In the genomic region with DNA sequence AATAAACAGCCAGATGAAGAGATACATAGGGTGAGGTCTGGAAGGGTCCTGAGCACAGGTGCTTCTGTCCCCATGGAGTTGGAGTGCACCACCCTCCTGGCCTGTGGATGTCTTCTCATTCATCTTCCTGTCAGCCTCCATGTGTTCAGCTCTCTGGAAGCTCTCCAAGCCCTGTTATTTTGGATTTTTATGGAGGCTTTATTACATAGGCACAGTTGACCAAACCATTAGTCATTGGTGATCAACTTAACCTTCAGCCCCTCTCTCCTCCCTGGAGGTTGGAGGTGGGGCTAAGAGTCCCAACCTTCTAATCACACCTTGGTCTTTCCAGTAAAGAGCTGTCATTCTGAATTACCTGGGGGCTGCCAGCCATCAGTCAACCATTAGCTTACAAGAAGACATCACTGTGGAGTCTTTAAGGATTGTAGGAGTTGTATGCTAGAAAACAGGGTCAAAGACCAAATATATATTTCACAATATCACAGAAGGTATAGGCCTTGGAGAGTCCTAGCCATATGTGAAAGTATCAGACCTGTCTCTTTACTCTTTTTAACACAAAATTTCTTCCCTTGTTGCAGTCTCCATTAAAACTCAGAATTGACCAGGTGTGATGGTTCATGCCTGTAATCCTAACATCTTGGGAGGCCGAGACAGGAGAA, we compare ENCODE assay signal across 18 cellular contexts. TPM values are rescaled to one million over a fixed set of nuclear protein-coding genes. Genes with fewer than 3 reads are reported as not detected.
DNase-seq lines count a peak whose midpoint lies in the region; ATAC-seq and TF ChIP-seq lines count a peak whose summit lies in the region.
"Had no signal": no experiment of that assay in that cellular context is flagged by ENCODE, and none has a peak within 500 bp of the region (broad histone marks: within the 10 kb centered on the region; RNA-seq: fewer than 3 reads in every experiment).

No MANE protein-coding gene starts in this region.

- H3K4me1 ChIP-seq in OCI-LY1 (ENCODE audit: insufficient read depth, low read length, severe bottlenecking): peaks cover 49% of the 10 kb centered on the region
- H3K4me1 ChIP-seq: psoas muscle had no signal

- no peaks in the 10 kb centered on the region for H3K27me3 ChIP-seq in OCI-LY1 (ENCODE audit: insufficient read depth, low read length)
- H3K27me3 ChIP-seq: Peyer's patch had no signal

- H2AFZ ChIP-seq in OCI-LY1 (ENCODE audit: low read length): no peak overlapping the region

- no peak overlapping the region for H3K4me3 ChIP-seq in OCI-LY1 (ENCODE audit: low read depth, low read length, poor library complexity, severe bottlenecking)
- H3K4me3 ChIP-seq: Peyer's patch, psoas muscle had no signal

- no peaks in the 10 kb centered on the region for H3K27me3 Mint-ChIP-seq in activated naive CD8-positive, alpha-beta T cell treated with anti-CD3 and anti-CD28 coated beads, Interleukin-2, amount 50 U/mL, for 24 hours
- H3K27me3 Mint-ChIP-seq in activated naive CD8-positive, alpha-beta T cell treated with anti-CD3 and anti-CD28 coated beads for 36 hours: no peaks in the 10 kb centered on the region
- peaks cover 0 to 2% (median 0%) of the 10 kb centered on the region in 3 donors for H3K27me3 Mint-ChIP-seq in CD14-positive monocyte (ENCODE audit: low read depth in 3 of 3)
- H3K27me3 Mint-ChIP-seq: activated naive CD4-positive, alpha-beta T cell treated with anti-CD3 and anti-CD28 coated beads, Interleukin-2, amount 50 U/mL, for 24 hours had no signal

- intact Hi-C loops in CD14-positive monocyte (cut with micrococcal nuclease): no loop called here

- H3K4me2 ChIP-seq in OCI-LY1 (ENCODE audit: low read length): no peak overlapping the region

- H3K36me3 ChIP-seq in OCI-LY1 (ENCODE audit: insufficient read depth, low read length): peaks cover 14% of the 10 kb centered on the region
- H3K36me3 ChIP-seq: Peyer's patch had no signal

- peak; percentile 57 for ATAC-seq in activated naive CD8-positive, alpha-beta T cell treated with anti-CD3 and anti-CD28 coated beads, Interleukin-2, amount 50 U/mL, for 24 hours
- no peak for ATAC-seq in GM18511 (IDR thresholded peaks at IDR 0.05; ENCODE audit: unreplicated experiment)
- ATAC-seq: natural killer cell, psoas muscle had no signal

- H4K20me1 ChIP-seq in OCI-LY1 (ENCODE audit: insufficient read depth, low read length): no peaks in the 10 kb centered on the region

- no peaks in the 10 kb centered on the region for H3F3A ChIP-seq in OCI-LY1 (ENCODE audit: insufficient read depth, low read length)

- peaks cover 9% of the 10 kb centered on the region for H3K9me3 ChIP-seq in OCI-LY1 (ENCODE audit: low read length)
- H3K9me3 ChIP-seq: Peyer's patch had no signal

- H3K27ac ChIP-seq in OCI-LY1 (ENCODE audit: low read depth, low read length, poor library complexity, severe bottlenecking): peak overlapping the region; percentile 68
- H3K27ac ChIP-seq: HL-60, psoas muscle had no signal

- TF ChIP-seq CTCF in OCI-LY1 (IDR thresholded peaks at IDR 0.05; ENCODE audit: low read length) (no peak), CD14-positive monocyte (IDR thresholded peaks at IDR 0.05) (no peak)

- no peak for DNase-seq in activated naive CD8-positive, alpha-beta T cell treated with anti-CD3 and anti-CD28 coated beads, Interleukin-2, amount 50 U/mL, for 24 hours
- no peak for DNase-seq in activated naive CD8-positive, alpha-beta T cell treated with anti-CD3 and anti-CD28 coated beads for 36 hours
- DNase-seq in fibroblast of peridontal ligament (ENCODE audit: extremely low read depth) (peak; percentile 43), DMS153 (lab: John Stamatoyannopoulos, UW) (no peak), CD14-positive monocyte (ENCODE audit: low spot score) (no peak)
- no peak for DNase-seq in activated CD4-positive, CD25-positive, alpha-beta regulatory T cell treated with anti-CD3 and anti-CD28 coated beads, Interleukin-2, amount 50 U/mL, for 72 hours
- DNase-seq: activated CD4-positive, CD25-positive, alpha-beta regulatory T cell; Kasumi-1; natural killer cell; NCI-H1694 treated with DMSO at 0.1 percent for 48 hours; NCI-H524; psoas muscle; stimulated activated naive CD4-positive, alpha-beta T cell treated with Interleukin-2 at 50 U/mL for 16 hours had no signal

- H3K79me2 ChIP-seq in OCI-LY1 (ENCODE audit: insufficient read depth, low read length): peaks cover 17% of the 10 kb centered on the region; the same call in 1 of the 2 replicates

- peaks cover 30% of the 10 kb centered on the region for H3K4me1 Mint-ChIP-seq in activated naive CD8-positive, alpha-beta T cell treated with anti-CD3 and anti-CD28 coated beads, Interleukin-2, amount 50 U/mL, for 24 hours
- H3K4me1 Mint-ChIP-seq in activated naive CD8-positive, alpha-beta T cell treated with anti-CD3 and anti-CD28 coated beads for 36 hours: peaks cover 32% of the 10 kb centered on the region
- no peaks in the 10 kb centered on the region for H3K4me1 Mint-ChIP-seq in CD14-positive monocyte
- H3K4me1 Mint-ChIP-seq: natural killer cell had no signal

- H3K27ac Mint-ChIP-seq in activated naive CD8-positive, alpha-beta T cell treated with anti-CD3 and anti-CD28 coated beads, Interleukin-2, amount 50 U/mL, for 24 hours: no peak overlapping the region
- H3K27ac Mint-ChIP-seq in activated naive CD8-positive, alpha-beta T cell treated with anti-CD3 and anti-CD28 coated beads for 36 hours: no peak overlapping the region
- H3K27ac Mint-ChIP-seq in CD14-positive monocyte: no peak overlapping the region
- H3K27ac Mint-ChIP-seq: activated naive CD4-positive, alpha-beta T cell treated with anti-CD3 and anti-CD28 coated beads, Interleukin-2, amount 50 U/mL, for 24 hours; natural killer cell had no signal

- peaks cover 11% of the 10 kb centered on the region for H3K36me3 Mint-ChIP-seq in activated naive CD8-positive, alpha-beta T cell treated with anti-CD3 and anti-CD28 coated beads, Interleukin-2, amount 50 U/mL, for 24 hours (ENCODE audit: low read depth)
- H3K36me3 Mint-ChIP-seq in activated naive CD8-positive, alpha-beta T cell treated with anti-CD3 and anti-CD28 coated beads for 36 hours: peaks cover 21% of the 10 kb centered on the region
- peaks cover 7 to 16% of the 10 kb centered on the region in 2 donors for H3K36me3 Mint-ChIP-seq in CD14-positive monocyte

- no peaks in the 10 kb centered on the region for H3K9me2 ChIP-seq in OCI-LY1 (ENCODE audit: low read depth, low read length)

- no peak overlapping the region for H3K9ac ChIP-seq in OCI-LY1 (ENCODE audit: low read length)

- no peak overlapping the region for H3K4me3 Mint-ChIP-seq in activated naive CD8-positive, alpha-beta T cell treated with anti-CD3 and anti-CD28 coated beads, Interleukin-2, amount 50 U/mL, for 24 hours
- H3K4me3 Mint-ChIP-seq in activated naive CD8-positive, alpha-beta T cell treated with anti-CD3 and anti-CD28 coated beads for 36 hours: no peak overlapping the region
- H3K4me3 Mint-ChIP-seq in CD14-positive monocyte: no peak overlapping the region
- H3K4me3 Mint-ChIP-seq: activated naive CD4-positive, alpha-beta T cell treated with anti-CD3 and anti-CD28 coated beads, Interleukin-2, amount 50 U/mL, for 24 hours; natural killer cell had no signal

- peaks cover 13% of the 10 kb centered on the region for H3K9me3 Mint-ChIP-seq in activated naive CD8-positive, alpha-beta T cell treated with anti-CD3 and anti-CD28 coated beads, Interleukin-2, amount 50 U/mL, for 24 hours
- H3K9me3 Mint-ChIP-seq in activated naive CD8-positive, alpha-beta T cell treated with anti-CD3 and anti-CD28 coated beads for 36 hours: peaks cover 13% of the 10 kb centered on the region
- H3K9me3 Mint-ChIP-seq in CD14-positive monocyte: peaks cover 8 to 15% (median 12%) of the 10 kb centered on the region in 7 donors

RNA-seq across cellular contexts. Expression of a gene that starts 7.5 kb away (rescaled TPM):
- 10 to 100 TPM; 41.2 to 42.3 TPM for total RNA-seq in activated naive CD8-positive, alpha-beta T cell treated with anti-CD3 and anti-CD28 coated beads for 36 hours
- 10 to 100 TPM; 33.6 to 38.5 TPM for polyA plus RNA-seq in CD14-positive monocyte

RNA-seq across cellular contexts. Expression of a gene that starts 17.9 kb away (rescaled TPM):
- total RNA-seq in activated naive CD8-positive, alpha-beta T cell treated with anti-CD3 and anti-CD28 coated beads for 36 hours: 10 to 100 TPM; 55.0 to 56.6 TPM
- polyA plus RNA-seq in CD14-positive monocyte: 10 to 100 TPM; 43.2 to 52.5 TPM
